Comparison of ENCODE assay signal across 9 cellular contexts in the genomic region with DNA sequence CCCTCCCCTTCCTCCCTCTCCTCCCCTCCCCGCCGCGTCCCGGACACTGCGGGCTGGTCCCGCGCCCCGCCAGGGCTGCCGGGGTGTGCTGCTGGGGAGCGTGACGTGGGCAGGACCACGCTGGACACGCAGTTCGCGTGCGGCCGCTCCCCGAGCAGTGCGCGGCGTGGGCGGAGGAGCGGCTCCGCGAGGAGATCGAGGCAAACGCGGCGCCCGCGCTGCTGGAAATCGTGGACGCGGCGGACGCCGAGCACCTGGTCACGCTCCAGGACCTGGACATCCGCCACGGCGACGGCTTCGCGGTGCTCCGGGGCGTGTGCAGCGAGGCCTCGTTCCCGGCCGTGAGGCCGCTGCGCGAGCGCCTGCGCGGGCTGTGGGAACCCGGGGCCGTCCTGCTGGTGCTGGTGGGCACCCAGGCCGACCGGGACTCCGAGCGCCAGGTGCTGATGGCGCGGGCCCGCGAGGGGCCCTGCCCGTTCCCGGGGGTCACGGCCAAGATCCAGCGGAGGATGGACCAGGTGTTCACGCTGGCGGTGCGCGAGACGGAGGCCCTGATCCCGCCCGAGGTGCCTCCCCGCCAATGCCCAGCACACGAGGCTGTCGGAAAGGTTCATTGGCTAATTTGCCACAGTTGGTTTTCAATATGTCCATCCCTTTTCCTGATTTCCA.
DNase-seq lines count a peak whose midpoint lies in the region; ATAC-seq, FAIRE-seq and TF ChIP-seq lines count a peak whose summit lies in the region.
"Had no signal": no experiment of that assay in that cellular context is flagged by ENCODE, and none has a peak within 500 bp of the region (broad histone marks: within the 10 kb centered on the region; RNA-seq: fewer than 3 reads in every experiment).

No MANE protein-coding gene starts in this region.

- TF ChIP-seq CTCF in chondrocyte (IDR thresholded peaks at IDR 0.05) (no peak), kidney epithelial cell (IDR thresholded peaks at IDR 0.05; ENCODE audit: insufficient read depth, low read length, poor library complexity, severe bottlenecking) (no peak), smooth muscle cell (IDR thresholded peaks at IDR 0.05; ENCODE audit: borderline replicate concordance, insufficient read depth, poor library complexity, severe bottlenecking) (no peak), OCI-LY7 (conservative IDR thresholded peaks at IDR 0.05; ENCODE audit: low read length) (no peak)

- no peak for ATAC-seq in GM21381 (IDR thresholded peaks at IDR 0.05; ENCODE audit: unreplicated experiment)
- ATAC-seq: activated CD8-positive, alpha-beta memory T cell treated with anti-CD3 and anti-CD28 coated beads, Interleukin-2, amount 10 ng/mL, durations not matched to agents 7 days and 5 days had no signal

- H3K9me3 Mint-ChIP-seq in chondrocyte (ENCODE audit: low read depth): peaks cover 12% of the 10 kb centered on the region

- CTCF ChIA-PET in OCI-LY7 (lab: Charles Lee; ENCODE audit: unreplicated experiment): no interaction called here

- H3K79me2 ChIP-seq in smooth muscle cell (ENCODE audit: low read depth) (peaks cover 4% of the 10 kb centered on the region), OCI-LY7 (ENCODE audit: insufficient read depth, low read depth, low read length) (no peaks in the 10 kb centered on the region)

- peaks cover 11% of the 10 kb centered on the region for H3F3A ChIP-seq in smooth muscle cell (ENCODE audit: low read depth)

- no peak overlapping the region for H3K27ac Mint-ChIP-seq in chondrocyte (ENCODE audit: unreplicated experiment)
- H3K27ac Mint-ChIP-seq: activated CD8-positive, alpha-beta memory T cell treated with anti-CD3 and anti-CD28 coated beads, Interleukin-2, amount 10 ng/mL, durations not matched to agents 7 days and 5 days had no signal

- H3K27me3 ChIP-seq in kidney epithelial cell (ENCODE audit: control insufficient read depth, insufficient read depth, low read length): peaks cover 5% of the 10 kb centered on the region
- no peaks in the 10 kb centered on the region for H3K27me3 ChIP-seq in smooth muscle cell (ENCODE audit: low read depth)
- no peaks in the 10 kb centered on the region for H3K27me3 ChIP-seq in SJCRH30

- H3K9me2 ChIP-seq in OCI-LY7 (ENCODE audit: insufficient read depth, low read length): no peaks in the 10 kb centered on the region

- peak; percentile 55 for FAIRE-seq in HTR-8/SVneo (lab: Jason Lieb, UNC)

- POLR2A ChIA-PET in OCI-LY7 (lab: Charles Lee): no interaction called here

- H3K4me3 Mint-ChIP-seq in chondrocyte (ENCODE audit: unreplicated experiment): peak overlapping the region; percentile 75
- H3K4me3 Mint-ChIP-seq: activated CD8-positive, alpha-beta memory T cell treated with anti-CD3 and anti-CD28 coated beads, Interleukin-2, amount 10 ng/mL, durations not matched to agents 7 days and 5 days had no signal

- H3K9ac ChIP-seq in smooth muscle cell (ENCODE audit: low read depth): peak overlapping the region; percentile 57

- no TSS peak for BruUV-seq in OCI-LY7 (replicated peaks; lab: Mats Ljungman, UMichigan)

- peak overlapping the region; percentile 32 for H3K4me3 ChIP-seq in kidney epithelial cell (ENCODE audit: low read depth, low read length)
- peak overlapping the region; percentile 57 for H3K4me3 ChIP-seq in smooth muscle cell
- no peak overlapping the region for H3K4me3 ChIP-seq in SJCRH30
- no peak overlapping the region for H3K4me3 ChIP-seq in OCI-LY7 (ENCODE audit: low read depth, low read length, poor library complexity, severe bottlenecking)

- WGBS in smooth muscle cell (ENCODE audit: low lambda C conversion rate): 8% methylated on average over 49 of the region's 80 CpGs

- peak overlapping the region; percentile 89 for H3K4me2 ChIP-seq in smooth muscle cell
- H3K4me2 ChIP-seq in OCI-LY7 (ENCODE audit: low read length): no peak overlapping the region

- H2AFZ ChIP-seq in smooth muscle cell (ENCODE audit: low read depth) (peak overlapping the region; percentile 88), OCI-LY7 (ENCODE audit: low read length) (no peak overlapping the region)

- H3K4me1 ChIP-seq in smooth muscle cell (ENCODE audit: low read depth) (no peaks in the 10 kb centered on the region), SJCRH30 (no peaks in the 10 kb centered on the region), OCI-LY7 (ENCODE audit: insufficient read depth, low read length, poor library complexity, severe bottlenecking) (no peaks in the 10 kb centered on the region)

- H3K27ac ChIP-seq in smooth muscle cell (ENCODE audit: low read depth) (peak overlapping the region; percentile 90), SJCRH30 (no peak overlapping the region), OCI-LY7 (ENCODE audit: low read depth, low read length, poor library complexity, severe bottlenecking) (no peak overlapping the region)

- no peaks in the 10 kb centered on the region for H3K36me3 ChIP-seq in kidney epithelial cell (ENCODE audit: control insufficient read depth, insufficient read depth, low read length)
- H3K36me3 ChIP-seq in smooth muscle cell (ENCODE audit: low read depth): no peaks in the 10 kb centered on the region
- no peaks in the 10 kb centered on the region for H3K36me3 ChIP-seq in SJCRH30
- no peaks in the 10 kb centered on the region for H3K36me3 ChIP-seq in OCI-LY7 (ENCODE audit: insufficient read depth, low read length)

- peaks cover 29% of the 10 kb centered on the region for H3K4me1 Mint-ChIP-seq in chondrocyte (ENCODE audit: low read depth)
- H3K4me1 Mint-ChIP-seq: activated CD8-positive, alpha-beta memory T cell treated with anti-CD3 and anti-CD28 coated beads, Interleukin-2, amount 10 ng/mL, durations not matched to agents 7 days and 5 days had no signal

- H3K27me3 Mint-ChIP-seq in chondrocyte (ENCODE audit: low read depth): peaks cover 2% of the 10 kb centered on the region

- H3K9me3 ChIP-seq in smooth muscle cell (replicated peaks; ENCODE audit: low read depth): no peaks in the 10 kb centered on the region
- H3K9me3 ChIP-seq in SJCRH30 (replicated peaks): peaks cover 8% of the 10 kb centered on the region; the same call in 1 of the 2 replicates
- H3K9me3 ChIP-seq in OCI-LY7 (ENCODE audit: low read length): peaks cover 13% of the 10 kb centered on the region; the same call in 1 of the 2 replicates

- intact Hi-C loops in OCI-LY7 (cut with micrococcal nuclease; ENCODE audit: unreplicated experiment): no loop called here

- DNase-seq in HTR-8/SVneo (ENCODE audit: insufficient read length, low spot score) (no peak), chondrocyte (ENCODE audit: low spot score) (no peak), kidney epithelial cell (ENCODE audit: low read depth) (no peak), smooth muscle cell (lab: John Stamatoyannopoulos, UW; ENCODE audit: unreplicated experiment) (no peak), GM19238 (ENCODE audit: insufficient read length, low spot score) (no peak), SJCRH30 (no peak), OCI-LY7 (ENCODE audit: low spot score) (no peak)
- DNase-seq: activated CD8-positive, alpha-beta memory T cell treated with anti-CD3 and anti-CD28 coated beads, Interleukin-2, amount 10 ng/mL, durations not matched to agents 7 days and 5 days had no signal

- H3K36me3 Mint-ChIP-seq in chondrocyte (ENCODE audit: low read depth): peaks cover 3% of the 10 kb centered on the region

- H4K20me1 ChIP-seq in smooth muscle cell (ENCODE audit: low read depth) (no peaks in the 10 kb centered on the region), OCI-LY7 (ENCODE audit: insufficient read depth, low read length) (no peaks in the 10 kb centered on the region)

Comparison
In these comparisons a context has a peak if more than half of its experiments do, and no peak if none do; other contexts are left out.
1. H3K4me3 ChIP-seq: peak in kidney epithelial cell (single experiment) and smooth muscle cell (single experiment); none in SJCRH30 (single experiment) and OCI-LY7 (single experiment).